ENCODE assay signal across 3 cellular contexts in the genomic region with DNA sequence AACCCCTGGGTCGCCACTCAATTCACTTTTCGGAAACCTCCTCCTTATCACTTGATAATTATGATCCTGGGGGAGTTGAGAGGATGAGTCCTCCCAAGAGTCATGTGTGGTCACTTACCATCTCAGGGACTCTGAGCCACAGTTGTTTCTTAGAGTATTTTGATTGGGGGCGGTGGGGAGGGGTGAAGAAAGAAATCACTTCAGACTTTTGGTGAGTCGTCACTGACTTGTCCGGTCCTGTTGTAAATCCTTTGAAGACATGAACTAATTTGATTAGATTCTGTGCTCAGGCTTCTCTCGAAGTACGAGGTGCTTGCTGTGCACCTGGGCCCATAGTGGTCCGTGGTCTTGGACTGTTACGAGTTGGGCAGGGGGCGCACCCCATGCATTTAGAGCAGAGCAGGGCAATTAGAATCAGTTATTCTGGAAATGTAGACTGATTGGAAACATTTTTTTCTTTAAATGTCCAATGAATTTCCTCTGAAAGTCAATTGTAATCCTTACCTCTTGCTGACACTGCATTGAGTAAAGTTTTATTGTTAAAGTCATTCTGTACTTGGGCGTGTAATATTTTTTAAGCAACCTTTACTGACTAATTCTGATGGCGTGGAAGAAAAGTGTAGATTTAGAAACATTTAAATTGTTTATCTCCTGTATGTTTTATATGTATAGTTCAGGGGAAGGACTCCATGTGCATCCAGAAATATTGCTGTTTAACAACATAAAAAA.
TF ChIP-seq lines count a peak whose summit lies in the region.

No MANE protein-coding gene starts in this region.

TF ChIP-seq in SK-N-SH, 30 proteins besides CTCF, POLR2A, EP300 and RAD21:
- no peak for TF ChIP-seq FOXM1 (IDR thresholded peaks at IDR 0.05; ENCODE audit: low read depth)
- no peak for TF ChIP-seq MAX (IDR thresholded peaks at IDR 0.05; ENCODE audit: low read depth)
- no peak for TF ChIP-seq NRF1 (IDR thresholded peaks at IDR 0.05; ENCODE audit: low read depth, low read length)
- no peak for TF ChIP-seq MEF2A (IDR thresholded peaks at IDR 0.05; ENCODE audit: borderline replicate concordance, low read depth)
- TF ChIP-seq, protein P1, sequence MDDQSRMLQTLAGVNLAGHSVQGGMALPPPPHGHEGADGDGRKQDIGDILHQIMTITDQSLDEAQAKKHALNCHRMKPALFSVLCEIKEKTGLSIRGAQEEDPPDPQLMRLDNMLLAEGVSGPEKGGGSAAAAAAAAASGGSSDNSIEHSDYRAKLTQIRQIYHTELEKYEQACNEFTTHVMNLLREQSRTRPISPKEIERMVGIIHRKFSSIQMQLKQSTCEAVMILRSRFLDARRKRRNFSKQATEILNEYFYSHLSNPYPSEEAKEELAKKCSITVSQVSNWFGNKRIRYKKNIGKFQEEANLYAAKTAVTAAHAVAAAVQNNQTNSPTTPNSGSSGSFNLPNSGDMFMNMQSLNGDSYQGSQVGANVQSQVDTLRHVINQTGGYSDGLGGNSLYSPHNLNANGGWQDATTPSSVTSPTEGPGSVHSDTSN (IDR thresholded peaks at IDR 0.05): peak; percentile 28; the same call in 1 of the 2 replicates
- no peak for TF ChIP-seq RFX5 (IDR thresholded peaks at IDR 0.05; ENCODE audit: low read length)
- TF ChIP-seq ELF1 (IDR thresholded peaks at IDR 0.05): no peak

TF ChIP-seq in SK-N-SH treated with all-trans-retinoic acid at 6 μM for 48 hours, 23 proteins besides CTCF, POLR2A, EP300 and RAD21:
- no peak for TF ChIP-seq TOX (CRISPR knock-in tag; IDR thresholded peaks at IDR 0.05; ENCODE audit: borderline replicate concordance)
- TF ChIP-seq ZFP30 (CRISPR knock-in tag; IDR thresholded peaks at IDR 0.05): no peak
- no peak for TF ChIP-seq CREB5 (CRISPR knock-in tag; IDR thresholded peaks at IDR 0.05; ENCODE audit: low read depth)

TF ChIP-seq in H1, 55 proteins besides CTCF, POLR2A, EP300 and RAD21:
- TF ChIP-seq BACH1 (IDR thresholded peaks at IDR 0.05; ENCODE audit: low read length): no peak
- no peak for TF ChIP-seq JUND (IDR thresholded peaks at IDR 0.05; ENCODE audit: low read length)
- TF ChIP-seq HDAC6 (IDR thresholded peaks at IDR 0.05; ENCODE audit: low read depth, low read length): no peak
- TF ChIP-seq FOSL1 (IDR thresholded peaks at IDR 0.05; ENCODE audit: insufficient read depth, low read depth, low read length): no peak
- no peak for TF ChIP-seq POLR2AphosphoS5 (IDR thresholded peaks at IDR 0.05; ENCODE audit: low read depth, low read length)
TF ChIP-seq in H1: peak in this region for 0.
